In genomic region chr2:170679607-170680079, GRCh38 we compare ENCODE assay signal across 1 cellular context.
TF ChIP-seq lines count a peak whose summit lies in the region.

No MANE protein-coding gene starts in this region.

TF ChIP-seq in GM12878, 131 proteins besides CTCF, POLR2A, EP300 and RAD21 (continued from another document):
- TF ChIP-seq MLLT1 (IDR thresholded peaks at IDR 0.05) = peak; percentile 73; the same call in 1 of the 2 replicates
- TF ChIP-seq BHLHE40 (IDR thresholded peaks at IDR 0.05; ENCODE audit: borderline replicate concordance in 1 of 2, low read depth in 2 of 2, low read length in 1 of 2) = peak in 1 of 2 experiments; percentile 20; a peak in 1 of 4 replicates
- TF ChIP-seq SMC3 (IDR thresholded peaks at IDR 0.05; ENCODE audit: borderline replicate concordance, low read length) = no peak
- TF ChIP-seq ATF7 (IDR thresholded peaks at IDR 0.05; ENCODE audit: low read depth) = peak; percentile 48; the same call in 1 of the 2 replicates
- peak; percentile 26; the same call in 1 of the 2 replicates for TF ChIP-seq DPF2 (IDR thresholded peaks at IDR 0.05)
- no peak for TF ChIP-seq PAX5 (IDR thresholded peaks at IDR 0.05; ENCODE audit: borderline replicate concordance, low read depth, low read length)
- no peak for TF ChIP-seq CREM (IDR thresholded peaks at IDR 0.05; ENCODE audit: low read depth)
- TF ChIP-seq E2F4 (IDR thresholded peaks at IDR 0.05; ENCODE audit: low read depth, low read length) = no peak
- no peak for TF ChIP-seq HDAC2 (IDR thresholded peaks at IDR 0.05)
- no peak for TF ChIP-seq NR2F1 (conservative IDR thresholded peaks at IDR 0.05)
- no peak for TF ChIP-seq CHD2 (IDR thresholded peaks at IDR 0.05; ENCODE audit: borderline replicate concordance, low read depth, low read length)
- no peak for TF ChIP-seq USF1 (IDR thresholded peaks at IDR 0.05; ENCODE audit: borderline replicate concordance, extremely low read length, insufficient read depth, low read depth, low read length)
- no peak for TF ChIP-seq ZBTB11 (CRISPR knock-in tag; IDR thresholded peaks at IDR 0.05)
- TF ChIP-seq MYB (IDR thresholded peaks at IDR 0.05; ENCODE audit: borderline replicate concordance, low read depth, low read length) = no peak
- TF ChIP-seq SREBF2 (IDR thresholded peaks at IDR 0.05; ENCODE audit: low read length) = no peak
- no peak for TF ChIP-seq CREB1 (IDR thresholded peaks at IDR 0.05; ENCODE audit: low read depth)
- TF ChIP-seq ZNF622 (IDR thresholded peaks at IDR 0.05) = no peak
- no peak for TF ChIP-seq CEBPB (IDR thresholded peaks at IDR 0.05; ENCODE audit: borderline replicate concordance in 1 of 2, low read depth in 2 of 2, low read length in 2 of 2)
- no peak for TF ChIP-seq EGR1 (IDR thresholded peaks at IDR 0.05; ENCODE audit: borderline replicate concordance in 1 of 2, low read depth in 2 of 2, low read length in 2 of 2)
